Comparison of ENCODE assay signal across 8 cellular contexts in genomic region chr15:27459836-27460235, GRCh38.
"Had no signal": no experiment of that assay in that cellular context is flagged by ENCODE, and none has a peak within 500 bp of the region (broad histone marks: within the 10 kb centered on the region; RNA-seq: fewer than 3 reads in every experiment).

No MANE protein-coding gene starts in this region.

- DNase-seq: GOT3, H7, HFFc6, KBM-7 had no signal

- H3K4me1 ChIP-seq: HAP-1 had no signal

- H3K4me3 ChIP-seq: HAP-1 had no signal

- H3K27ac ChIP-seq: HL-60 had no signal

- ATAC-seq: HCT116, HepG2 had no signal

- H3K9me3 ChIP-seq: HAP-1 had no signal

- H3K36me3 ChIP-seq: HAP-1 had no signal
